ENCODE assay signal across 8 cellular contexts in genomic region chr19:39539519-39540332, GRCh38. TPM values are rescaled to one million over a fixed set of nuclear protein-coding genes. Genes with fewer than 3 reads are reported as not detected.
DNase-seq lines count a peak whose midpoint lies in the region; ATAC-seq and TF ChIP-seq lines count a peak whose summit lies in the region.

TSS of gene EID2 (minus strand) at chr19:39540161. CDS start at chr19:39540079, 82 bp downstream.

- peaks cover 2% of the 10 kb centered on the region for H3K27me3 Mint-ChIP-seq in activated T-helper 1 cell treated with anti-CD3 and anti-CD28 coated beads, Interleukin-12 subunit alpha, Interleukin-12 subunit beta, Interleukin-2, Interleukin-4 antibody, amounts not matched to agents 30 ng/mL and 10 ng/mL and 1 ng/mL, durations not matched to agents 14 hours and 24 hours and 36 hours (ENCODE audit: insufficient read depth)
- H3K27me3 Mint-ChIP-seq in naive B cell = no peaks in the 10 kb centered on the region
- H3K27me3 Mint-ChIP-seq in stimulated activated memory B cell treated with anti-CD40 and anti-IgM and Interleukin-4, amounts not matched to agents 10 μg/mL and 1 μg/mL and 100 μg/mL, for 72 hours = no peaks in the 10 kb centered on the region

- H3K27ac ChIP-seq in DND-41 (ENCODE audit: low read length) = peak within 1 kb of the TSS; percentile 84

- H3K36me3 Mint-ChIP-seq in activated T-helper 1 cell treated with anti-CD3 and anti-CD28 coated beads, Interleukin-12 subunit alpha, Interleukin-12 subunit beta, Interleukin-2, Interleukin-4 antibody, amounts not matched to agents 30 ng/mL and 10 ng/mL and 1 ng/mL, durations not matched to agents 14 hours and 24 hours and 36 hours (ENCODE audit: low read depth) = peaks cover 7% of the 10 kb centered on the region
- no peaks in the 10 kb centered on the region for H3K36me3 Mint-ChIP-seq in naive B cell
- H3K36me3 Mint-ChIP-seq in stimulated activated memory B cell treated with anti-CD40 and anti-IgM and Interleukin-4, amounts not matched to agents 10 μg/mL and 1 μg/mL and 100 μg/mL, for 72 hours = peaks cover 5% of the 10 kb centered on the region

- H3K4me3 Mint-ChIP-seq in activated T-helper 1 cell treated with anti-CD3 and anti-CD28 coated beads, Interleukin-12 subunit alpha, Interleukin-12 subunit beta, Interleukin-2, Interleukin-4 antibody, amounts not matched to agents 30 ng/mL and 10 ng/mL and 1 ng/mL, durations not matched to agents 14 hours and 24 hours and 36 hours = peak within 1 kb of the TSS; percentile 95
- H3K4me3 Mint-ChIP-seq in naive B cell = peak within 1 kb of the TSS; percentile 92 to 98 (median 96)
- peak within 1 kb of the TSS; percentile 96 for H3K4me3 Mint-ChIP-seq in stimulated activated memory B cell treated with anti-CD40 and anti-IgM and Interleukin-4, amounts not matched to agents 10 μg/mL and 1 μg/mL and 100 μg/mL, for 72 hours

- no peaks in the 10 kb centered on the region for H3K9me3 Mint-ChIP-seq in activated T-helper 1 cell treated with anti-CD3 and anti-CD28 coated beads, Interleukin-12 subunit alpha, Interleukin-12 subunit beta, Interleukin-2, Interleukin-4 antibody, amounts not matched to agents 30 ng/mL and 10 ng/mL and 1 ng/mL, durations not matched to agents 14 hours and 24 hours and 36 hours
- H3K9me3 Mint-ChIP-seq in naive B cell = no peaks in the 10 kb centered on the region
- no peaks in the 10 kb centered on the region for H3K9me3 Mint-ChIP-seq in stimulated activated memory B cell treated with anti-CD40 and anti-IgM and Interleukin-4, amounts not matched to agents 10 μg/mL and 1 μg/mL and 100 μg/mL, for 72 hours

- H3K27me3 ChIP-seq in DND-41 (ENCODE audit: insufficient read depth, low read length, poor library complexity) = no peaks in the 10 kb centered on the region

- H3K4me3 ChIP-seq in DND-41 (ENCODE audit: low read depth in 1 of 2, low read length in 2 of 2) = peak within 1 kb of the TSS; percentile 65 to 79; a peak in 3 of 4 replicates

- peaks cover 22% of the 10 kb centered on the region for H3K4me1 ChIP-seq in DND-41 (ENCODE audit: insufficient read depth, low read length)

- peak; percentile 91 for TF ChIP-seq CTCF in DND-41 (IDR thresholded peaks at IDR 0.05; ENCODE audit: borderline replicate concordance, extremely low read depth, low read length, poor library complexity, severe bottlenecking)

- H3K79me2 ChIP-seq in DND-41 (ENCODE audit: insufficient read depth, low read length) = peaks cover 25% of the 10 kb centered on the region

- DNase-seq in DND-41 (peak; percentile 93), Kasumi-1 (lab: John Stamatoyannopoulos, UW) (peak; percentile 95), RKO (ENCODE audit: low spot score) (peak; percentile 96), fibroblast of gingiva (ENCODE audit: low read depth) (peak; percentile 91), naive B cell (peak; percentile 88)
- DNase-seq in activated T-helper 1 cell treated with anti-CD3 and anti-CD28 coated beads, Interleukin-12 subunit alpha, Interleukin-12 subunit beta, Interleukin-2, Interleukin-4 antibody, amounts not matched to agents 30 ng/mL and 10 ng/mL and 1 ng/mL, durations not matched to agents 14 hours and 24 hours and 36 hours (ENCODE audit: low spot score) = peak; percentile 92

- intact Hi-C loops in activated T-helper 1 cell treated with anti-CD3 and anti-CD28 coated beads, Interleukin-12 subunit alpha, Interleukin-12 subunit beta, Interleukin-2, Interleukin-4 antibody, amounts not matched to agents 30 ng/mL and 10 ng/mL and 1 ng/mL, durations not matched to agents 14 hours and 24 hours and 36 hours (cut with micrococcal nuclease) = loop anchor here (1.0 kb wide), 5 partner anchors 7 to 432 kb away; partner anchors contain the start of genes EID2B, PLEKHG2, PSMC4 and SUPT5H

- peak within 1 kb of the TSS; percentile 91 for H3K27ac Mint-ChIP-seq in activated T-helper 1 cell treated with anti-CD3 and anti-CD28 coated beads, Interleukin-12 subunit alpha, Interleukin-12 subunit beta, Interleukin-2, Interleukin-4 antibody, amounts not matched to agents 30 ng/mL and 10 ng/mL and 1 ng/mL, durations not matched to agents 14 hours and 24 hours and 36 hours
- peak within 1 kb of the TSS; percentile 88 to 98 (median 97) for H3K27ac Mint-ChIP-seq in naive B cell
- peak within 1 kb of the TSS; percentile 82 for H3K27ac Mint-ChIP-seq in stimulated activated memory B cell treated with anti-CD40 and anti-IgM and Interleukin-4, amounts not matched to agents 10 μg/mL and 1 μg/mL and 100 μg/mL, for 72 hours

- H2AFZ ChIP-seq in DND-41 (ENCODE audit: low read depth, low read length) = peak within 1 kb of the TSS; percentile 85

- peak; percentile 95 for ATAC-seq in DND-41 (ENCODE audit: insufficient read depth, low read depth)
- peak; percentile 84 for ATAC-seq in GM21825 (IDR thresholded peaks at IDR 0.05; ENCODE audit: unreplicated experiment)
- ATAC-seq in naive B cell (ENCODE audit: low read depth in 2 of 2) = peak; percentile 90 to 91
- ATAC-seq in stimulated activated memory B cell treated with anti-CD40 and anti-IgM and Interleukin-4, amounts not matched to agents 10 μg/mL and 1 μg/mL and 100 μg/mL, for 72 hours = peak; percentile 95

- peak within 1 kb of the TSS; percentile 63 for H3K4me2 ChIP-seq in DND-41 (ENCODE audit: insufficient read depth, low read length)

- H3K9ac ChIP-seq in DND-41 (ENCODE audit: low read depth, low read length) = peak within 1 kb of the TSS; percentile 84

- no peaks in the 10 kb centered on the region for H3K36me3 ChIP-seq in DND-41 (ENCODE audit: insufficient read depth, low read length)

- H3K9me3 ChIP-seq in DND-41 (ENCODE audit: insufficient read depth, low read length, severe bottlenecking) = no peaks in the 10 kb centered on the region

- H4K20me1 ChIP-seq in DND-41 (ENCODE audit: insufficient read depth, low read length) = no peaks in the 10 kb centered on the region

- peaks cover 36% of the 10 kb centered on the region for H3K4me1 Mint-ChIP-seq in activated T-helper 1 cell treated with anti-CD3 and anti-CD28 coated beads, Interleukin-12 subunit alpha, Interleukin-12 subunit beta, Interleukin-2, Interleukin-4 antibody, amounts not matched to agents 30 ng/mL and 10 ng/mL and 1 ng/mL, durations not matched to agents 14 hours and 24 hours and 36 hours (ENCODE audit: low read depth)
- H3K4me1 Mint-ChIP-seq in naive B cell = peaks cover 35 to 50% (median 38%) of the 10 kb centered on the region in 3 donors
- H3K4me1 Mint-ChIP-seq in stimulated activated memory B cell treated with anti-CD40 and anti-IgM and Interleukin-4, amounts not matched to agents 10 μg/mL and 1 μg/mL and 100 μg/mL, for 72 hours = peaks cover 51% of the 10 kb centered on the region

RNA-seq across cellular contexts. Expression of gene EID2, which starts in this region (rescaled TPM):
- total RNA-seq in activated T-helper 1 cell treated with anti-CD3 and anti-CD28 coated beads, Interleukin-12 subunit alpha, Interleukin-12 subunit beta, Interleukin-2, Interleukin-4 antibody, amounts not matched to agents 30 ng/mL and 10 ng/mL and 1 ng/mL, durations not matched to agents 14 hours and 24 hours and 36 hours = 17.0 and 17.6 TPM in 2 replicates
- polyA plus RNA-seq in naive B cell (ENCODE audit: low read depth in 6 of 6) = 10 to 100 TPM in 4 of 6 donors, 1 to 10 TPM in 1, not detected in 1; 9.4 to 22.9 (median 17.3) TPM

Comparison
In these comparisons a context has a peak if more than half of its experiments do, and no peak if none do; other contexts are left out.
1. Peak in every context shown above with its lines: DNase-seq, ATAC-seq, H3K4me3 ChIP-seq and H3K27ac ChIP-seq.